11 cellular contexts compared by ENCODE assay signal in the genomic region with DNA sequence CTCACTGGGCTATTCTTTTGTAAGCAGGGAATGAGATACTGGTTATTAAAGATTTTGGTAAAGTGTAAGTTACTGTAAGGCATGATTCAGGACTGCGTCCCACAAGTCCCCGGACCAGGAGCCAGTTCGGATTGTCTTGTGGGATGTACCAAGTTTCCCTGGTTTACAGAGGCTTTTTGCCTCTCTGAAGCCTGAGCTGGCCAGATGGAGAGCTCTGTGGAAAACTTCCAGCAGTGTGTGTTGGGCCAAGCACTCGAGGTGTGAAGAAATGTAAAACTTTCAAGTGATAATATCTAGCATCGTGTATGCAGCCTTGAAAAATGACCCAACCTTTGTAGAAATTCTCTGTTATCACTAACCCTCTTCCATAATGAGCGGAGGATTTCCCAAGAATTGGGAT. TPM values are rescaled to one million over a fixed set of nuclear protein-coding genes. Genes with fewer than 3 reads are reported as not detected.
DNase-seq lines count a peak whose midpoint lies in the region; ATAC-seq and TF ChIP-seq lines count a peak whose summit lies in the region.
"Had no signal": no experiment of that assay in that cellular context is flagged by ENCODE, and none has a peak within 500 bp of the region (broad histone marks: within the 10 kb centered on the region; RNA-seq: fewer than 3 reads in every experiment).

No MANE protein-coding gene starts in this region.

- H3K9me2 ChIP-seq in GM23248 (ENCODE audit: insufficient read depth) = no peaks in the 10 kb centered on the region

- H3K79me2 ChIP-seq in GM23248 (ENCODE audit: insufficient read depth) = peaks cover 70% of the 10 kb centered on the region
- H3K79me2 ChIP-seq in smooth muscle cell (ENCODE audit: low read depth) = peaks cover 68% of the 10 kb centered on the region

- no peak for TF ChIP-seq CTCF in dorsolateral prefrontal cortex (IDR thresholded peaks at IDR 0.05 in 54 of 56, conservative IDR thresholded peaks at IDR 0.05 in 2 of 56; ENCODE audit: low read depth in 1 of 56, partially characterized antibody in 56 of 56)
- no peak for TF ChIP-seq CTCF in lung (IDR thresholded peaks at IDR 0.05; ENCODE audit: control extremely low read depth, extremely low read depth)
- no peak for TF ChIP-seq CTCF in smooth muscle cell (IDR thresholded peaks at IDR 0.05; ENCODE audit: borderline replicate concordance, insufficient read depth, poor library complexity, severe bottlenecking)

- 53 to 55% methylated on average over 6 of the region's 6 CpGs for WGBS in GM23248 (ENCODE audit: low coverage in 1 of 2, low lambda C conversion rate in 2 of 2, missing lambda C conversion rate in 2 of 2), 2 experiments
- 50 to 74% methylated on average over 6 of the region's 6 CpGs for WGBS in lung, 2 donors
- 49% methylated on average over 6 of the region's 6 CpGs for WGBS in smooth muscle cell (ENCODE audit: low lambda C conversion rate)

- H3K4me1 ChIP-seq in GM23248 (ENCODE audit: insufficient read depth) (peaks cover 11% of the 10 kb centered on the region; the same call in 1 of the 2 replicates), lung (ENCODE audit: control insufficient read depth in 2 of 2, insufficient read depth in 2 of 2, low read length in 2 of 2) (peaks cover 10 to 12% of the 10 kb centered on the region in 2 donors), smooth muscle cell (ENCODE audit: low read depth) (peaks cover 12% of the 10 kb centered on the region)

- H3K4me3 ChIP-seq in GM23248 (no peak overlapping the region), dorsolateral prefrontal cortex (peak overlapping the region in 58 of 59 donors; percentile 11 to 100 (median 97)), lung (no peak overlapping the region), smooth muscle cell (peak overlapping the region; percentile 87)

- DNase-seq in GM23248 (peak; percentile 48), dorsolateral prefrontal cortex (peak in 4 of 10 donors; percentile 40 to 54 (median 50)), lung (ENCODE audit: low spot score) (peak; percentile 61), smooth muscle cell (lab: John Stamatoyannopoulos, UW; ENCODE audit: unreplicated experiment) (no peak), SIG-M5 (lab: John Stamatoyannopoulos, UW) (no peak), occipital lobe (lab: John Stamatoyannopoulos, UW) (no peak), NOMO-1 treated with dmso at 0.1 percent for 144 hours (lab: John Stamatoyannopoulos, UW; ENCODE audit: unreplicated experiment) (no peak)
- DNase-seq: activated CD4-positive, alpha-beta T cell treated with anti-CD3 and anti-CD28 coated beads, Interleukin-2, amount 50 U/mL, for 48 hours; EL had no signal

- 0 out of 2 replicates have a peak, but pooled peaks cover 4% of the 10 kb centered on the region for H3F3A ChIP-seq in GM23248 (ENCODE audit: insufficient read depth)
- no peaks in the 10 kb centered on the region for H3F3A ChIP-seq in smooth muscle cell (ENCODE audit: low read depth)

- H3K27ac ChIP-seq in GM23248 = no peak overlapping the region
- peak overlapping the region in 55 of 59 donors; percentile 7 to 98 (median 95) for H3K27ac ChIP-seq in dorsolateral prefrontal cortex
- peak overlapping the region in 1 of 2 donors; percentile 12 for H3K27ac ChIP-seq in lung (ENCODE audit: low read depth in 1 of 2, low read length in 1 of 2)
- no peak overlapping the region for H3K27ac ChIP-seq in smooth muscle cell (ENCODE audit: low read depth)

- no peak overlapping the region for H3K4me2 ChIP-seq in GM23248 (ENCODE audit: unreplicated experiment)
- peak overlapping the region; percentile 94 for H3K4me2 ChIP-seq in smooth muscle cell

- no peaks in the 10 kb centered on the region for H3K27me3 ChIP-seq in GM23248 (replicated peaks; ENCODE audit: insufficient read depth)
- H3K27me3 ChIP-seq in dorsolateral prefrontal cortex = no peaks in the 10 kb centered on the region
- no peaks in the 10 kb centered on the region for H3K27me3 ChIP-seq in lung (ENCODE audit: control insufficient read depth, insufficient read depth)
- no peaks in the 10 kb centered on the region for H3K27me3 ChIP-seq in smooth muscle cell (ENCODE audit: low read depth)

- H3K9ac ChIP-seq in GM23248 (no peak overlapping the region), smooth muscle cell (ENCODE audit: low read depth) (no peak overlapping the region)

- intact Hi-C loops in dorsolateral prefrontal cortex (cut with DNase I) = no loop called here

- H2AFZ ChIP-seq in GM23248 (no peak overlapping the region), smooth muscle cell (ENCODE audit: low read depth) (no peak overlapping the region)

- no peak for ATAC-seq in lung (ENCODE audit: insufficient read depth, low FRiP score)
- no peak for ATAC-seq in HG02840 (IDR thresholded peaks at IDR 0.05; ENCODE audit: low FRiP score, unreplicated experiment)
- ATAC-seq: Panc1 had no signal

- H4K20me1 ChIP-seq in GM23248 (ENCODE audit: insufficient read depth) = 0 out of 2 replicates have a peak, but pooled peaks cover 3% of the 10 kb centered on the region
- peaks cover 60% of the 10 kb centered on the region for H4K20me1 ChIP-seq in smooth muscle cell (ENCODE audit: low read depth)

- in situ Hi-C loops in GM23248 (cut with MboI) = no loop called here

- H3K36me3 ChIP-seq in GM23248 (ENCODE audit: low read depth) (no peaks in the 10 kb centered on the region), lung (ENCODE audit: control insufficient read depth in 2 of 2, insufficient read depth in 2 of 2, low read length in 2 of 2) (peaks cover 0 to 1% of the 10 kb centered on the region in 2 donors), smooth muscle cell (ENCODE audit: low read depth) (no peaks in the 10 kb centered on the region)

- no peaks in the 10 kb centered on the region for H3K9me3 ChIP-seq in GM23248 (ENCODE audit: low read depth)
- H3K9me3 ChIP-seq in lung (ENCODE audit: control insufficient read depth in 2 of 2, insufficient read depth in 1 of 2, low read length in 1 of 2) = no peaks in the 10 kb centered on the region
- no peaks in the 10 kb centered on the region for H3K9me3 ChIP-seq in smooth muscle cell (replicated peaks; ENCODE audit: low read depth)

RNA-seq across cellular contexts. Expression of a gene that starts 2.4 kb away (rescaled TPM):
- total RNA-seq in GM23248 (2014; rRNA removed; shearing (Covaris generic)) = 21.2 and 25.3 TPM in 2 replicates
- 54.0 and 56.2 TPM in 2 replicates for polyA plus RNA-seq in GM23248 (2016; fragmentation: Nextera tagmentation; extraction: Ambion mirVana)
- total RNA-seq in dorsolateral prefrontal cortex = 100 to 1,000 TPM in 118 of 120 experiments, 10 to 100 TPM in 2; 94.3 to 278 (median 148) TPM
- 10 to 100 TPM; 51.0 to 73.7 TPM for total RNA-seq in lung
- 10 to 100 TPM; 16.7 to 23.8 TPM for polyA plus RNA-seq in lung
- total RNA-seq in smooth muscle cell = 27.6 and 35.4 TPM in 2 replicates
- polyA plus RNA-seq in smooth muscle cell = 46.7 and 61.2 TPM in 2 replicates
- 53.5 TPM for total RNA-seq in occipital lobe

Comparison
In these comparisons a context has a peak if more than half of its experiments do, and no peak if none do; other contexts are left out.
1. DNase-seq: peak in GM23248 (single experiment) and lung (single experiment); none in smooth muscle cell (single experiment), SIG-M5 (single experiment), occipital lobe (single experiment) and NOMO-1 treated with dmso at 0.1 percent for 144 hours (single experiment).
2. H3K27ac ChIP-seq: peak in dorsolateral prefrontal cortex (55 of 59); none in GM23248 (single experiment) and smooth muscle cell (single experiment).
3. H3K4me3 ChIP-seq: peak in dorsolateral prefrontal cortex (58 of 59) and smooth muscle cell (single experiment); none in GM23248 (single experiment) and lung (single experiment).